In genomic region chr3:101639280-101639963, GRCh38 we compare ENCODE assay signal across 23 cellular contexts.
"Had no signal": no experiment of that assay in that cellular context is flagged by ENCODE, and none has a peak within 500 bp of the region (broad histone marks: within the 10 kb centered on the region; RNA-seq: fewer than 3 reads in every experiment).

No MANE protein-coding gene starts in this region.

- H3K27me3 Mint-ChIP-seq: IgD-negative memory B cell had no signal

- H3K9me3 Mint-ChIP-seq: IgD-negative memory B cell had no signal

- H3K27ac ChIP-seq: HL-60 had no signal

- H3K9me3 ChIP-seq: SK-N-SH had no signal

- H3K27ac Mint-ChIP-seq: IgD-negative memory B cell had no signal

- H3K4me3 Mint-ChIP-seq: IgD-negative memory B cell had no signal

- DNase-seq: KBM-7, MV-4-11, NCI-H1048, NCI-H1105, NCI-H1417, NCI-H1436 treated with DMSO at 0.1 percent for 48 hours, NCI-H1694, NCI-H187 treated with DMSO at 0.1 percent for 48 hours, NCI-H2029 treated with DMSO at 0.1 percent for 48 hours, NCI-H2171 treated with DMSO at 0.1 percent for 48 hours, NCI-H345, NCI-H510A, NCI-H524 treated with DMSO at 0.1 percent for 48 hours, NCI-H69, NCI-H774, RPMI8226, SHP77, SK-N-SH, SW 1271 had no signal

- FAIRE-seq: HTR-8/SVneo, RCC 7860 had no signal
